ENCODE assay signal across 27 cellular contexts in genomic region chr2:82985572-82986197, GRCh38.
"Had no signal": no experiment of that assay in that cellular context is flagged by ENCODE, and none has a peak within 500 bp of the region (broad histone marks: within the 10 kb centered on the region; RNA-seq: fewer than 3 reads in every experiment).

No MANE protein-coding gene starts in this region.

- H3K4me3 ChIP-seq: colonic mucosa, esophagus muscularis mucosa, gastroesophageal sphincter, heart left ventricle, hepatocyte, left lung, neural progenitor cell, prostate gland, right atrium auricular region, sigmoid colon, stomach, thyroid gland, uterus had no signal

- H2AFZ ChIP-seq: hepatocyte, neural progenitor cell had no signal

- H3K4me1 Mint-ChIP-seq: naive thymus-derived CD4-positive, alpha-beta T cell; nephron; neural progenitor cell; stimulated activated effector memory CD8-positive, alpha-beta T cell treated with anti-CD3 and anti-CD28 coated beads, Interleukin-12 subunit alpha, Interleukin-12 subunit beta, amount 100 ng/mL, for 72 hours had no signal

- H3K9me3 Mint-ChIP-seq: type B pancreatic cell had no signal

- H3K27me3 ChIP-seq: colonic mucosa, esophagus muscularis mucosa, foreskin keratinocyte, gastroesophageal sphincter, heart left ventricle, hepatocyte, left lung, neural progenitor cell, right atrium auricular region, sigmoid colon, stomach, thyroid gland, uterus had no signal

- H3K9ac ChIP-seq: neural progenitor cell had no signal

- H3K36me3 Mint-ChIP-seq: naive thymus-derived CD4-positive, alpha-beta T cell; neural progenitor cell; stimulated activated effector memory CD8-positive, alpha-beta T cell treated with anti-CD3 and anti-CD28 coated beads, Interleukin-12 subunit alpha, Interleukin-12 subunit beta, amount 100 ng/mL, for 72 hours; type B pancreatic cell had no signal

- H3K27me3 Mint-ChIP-seq: dendritic cell treated with granulocyte-macrophage colony-stimulating factor and Interleukin-4, amounts not matched to agents 40 ng/mL and 50 ng/mL, for 4 days; naive thymus-derived CD4-positive, alpha-beta T cell had no signal

- DNase-seq: colonic mucosa; effector CD8-positive, alpha-beta T cell; foreskin keratinocyte; left cardiac atrium; left lung; mesendoderm; midbrain; naive thymus-derived CD4-positive, alpha-beta T cell; nucleus accumbens; sigmoid colon; stimulated activated CD4-positive, alpha-beta T cell treated with anti-CD3 and anti-CD28 coated beads, Interleukin-2, amount 100 ng/mL, for 24 hours; stimulated activated CD4-positive, alpha-beta T cell treated with anti-CD3 and anti-CD28 coated beads, Interleukin-4, amount 100 ng/mL, for 24 hours; stimulated activated naive CD4-positive, alpha-beta T cell treated with Interleukin-2 at 50 U/mL for 16 hours; stomach; thyroid gland; uterus had no signal

- H3K36me3 ChIP-seq: colonic mucosa, esophagus muscularis mucosa, gastroesophageal sphincter, heart left ventricle, left lung, neural progenitor cell, prostate gland, right atrium auricular region, sigmoid colon, stomach, thyroid gland, uterus had no signal

- H3K4me3 Mint-ChIP-seq: dendritic cell treated with granulocyte-macrophage colony-stimulating factor and Interleukin-4, amounts not matched to agents 40 ng/mL and 50 ng/mL, for 4 days; naive thymus-derived CD4-positive, alpha-beta T cell; nephron; neural progenitor cell; stimulated activated effector memory CD8-positive, alpha-beta T cell treated with anti-CD3 and anti-CD28 coated beads, Interleukin-12 subunit alpha, Interleukin-12 subunit beta, amount 100 ng/mL, for 72 hours; type B pancreatic cell had no signal

- H3K27ac ChIP-seq: colonic mucosa, esophagus muscularis mucosa, foreskin keratinocyte, gastroesophageal sphincter, heart left ventricle, hepatocyte, left lung, neural progenitor cell, prostate gland, right atrium auricular region, sigmoid colon, stomach, thyroid gland, uterus had no signal

- ATAC-seq: foreskin keratinocyte; gastroesophageal sphincter; left lung; naive thymus-derived CD4-positive, alpha-beta T cell; stimulated activated effector memory CD8-positive, alpha-beta T cell treated with anti-CD3 and anti-CD28 coated beads, Interleukin-12 subunit alpha, Interleukin-12 subunit beta, amount 100 ng/mL, for 72 hours had no signal

- H3K4me1 ChIP-seq: colonic mucosa, esophagus muscularis mucosa, foreskin keratinocyte, gastroesophageal sphincter, heart left ventricle, left lung, neural progenitor cell, prostate gland, right atrium auricular region, sigmoid colon, stomach, thyroid gland, uterus had no signal

- H3K27ac Mint-ChIP-seq: dendritic cell treated with granulocyte-macrophage colony-stimulating factor and Interleukin-4, amounts not matched to agents 40 ng/mL and 50 ng/mL, for 4 days; naive thymus-derived CD4-positive, alpha-beta T cell; nephron; neural progenitor cell; stimulated activated effector memory CD8-positive, alpha-beta T cell treated with anti-CD3 and anti-CD28 coated beads, Interleukin-12 subunit alpha, Interleukin-12 subunit beta, amount 100 ng/mL, for 72 hours; type B pancreatic cell had no signal

- H3K79me2 ChIP-seq: hepatocyte had no signal

- H3K4me2 ChIP-seq: hepatocyte, neural progenitor cell had no signal

- H3K9me3 ChIP-seq: colonic mucosa, prostate gland, thyroid gland, uterus had no signal
